Comparison of ENCODE assay signal across 8 cellular contexts in genomic region chrX:73944582-73944947, GRCh38.
A peak's percentile ranks its signal among the peaks of the same experiment; 100 is the strongest.
DNase-seq lines count a peak whose midpoint lies in the region; ATAC-seq and TF ChIP-seq lines count a peak whose summit lies in the region.

No MANE protein-coding gene starts in this region.

- H3K9me3 ChIP-seq in Karpas-422 (ENCODE audit: low read length) = no peaks in the 10 kb centered on the region
- H3K9me3 ChIP-seq in mucosa of descending colon = no peaks in the 10 kb centered on the region

- H3K9me2 ChIP-seq in Karpas-422 (replicated peaks; ENCODE audit: insufficient read depth, low read length) = no peaks in the 10 kb centered on the region

- H3K36me3 ChIP-seq in Karpas-422 (ENCODE audit: insufficient read depth, low read length) (peaks cover 25% of the 10 kb centered on the region), mucosa of descending colon (ENCODE audit: low read depth) (no peaks in the 10 kb centered on the region)

- H3K4me1 Mint-ChIP-seq in chondrocyte (ENCODE audit: low read depth) = peaks cover 28% of the 10 kb centered on the region

- peak overlapping the region; percentile 92 for H3K4me3 ChIP-seq in Karpas-422 (ENCODE audit: low read length)
- peak overlapping the region; percentile 30 for H3K4me3 ChIP-seq in mucosa of descending colon

- peak overlapping the region; percentile 78 for H3K4me2 ChIP-seq in Karpas-422 (ENCODE audit: low read depth, low read length, poor library complexity, severe bottlenecking)

- H2AFZ ChIP-seq in Karpas-422 (ENCODE audit: low read length) = peak overlapping the region; percentile 83

- TF ChIP-seq CTCF in chondrocyte (IDR thresholded peaks at IDR 0.05) (no peak), mucosa of descending colon (IDR thresholded peaks at IDR 0.05) (no peak)

- ATAC-seq in mucosa of descending colon = peak; percentile 23

- H3K9me3 Mint-ChIP-seq in chondrocyte (ENCODE audit: low read depth) = no peaks in the 10 kb centered on the region

- H3K79me2 ChIP-seq in Karpas-422 (ENCODE audit: low read length) = peaks cover 53% of the 10 kb centered on the region

- H3K27ac ChIP-seq in Karpas-422 (ENCODE audit: low read length) = peak overlapping the region; percentile 54

- peak overlapping the region; percentile 89 for H3K9ac ChIP-seq in Karpas-422 (ENCODE audit: low read length)

- H3K4me3 Mint-ChIP-seq in chondrocyte (ENCODE audit: unreplicated experiment) = peak overlapping the region; percentile 84

- intact Hi-C loops in mucosa of descending colon (cut with DNase I, micrococcal nuclease) = no loop called here

- peaks cover 8% of the 10 kb centered on the region for H3K36me3 Mint-ChIP-seq in chondrocyte (ENCODE audit: low read depth)

- peak overlapping the region; percentile 98 for H3K27ac Mint-ChIP-seq in chondrocyte (ENCODE audit: unreplicated experiment)

- H4K20me1 ChIP-seq in Karpas-422 (ENCODE audit: insufficient read depth, low read depth, low read length) = no peaks in the 10 kb centered on the region

- no peaks in the 10 kb centered on the region for H3K27me3 Mint-ChIP-seq in chondrocyte (ENCODE audit: low read depth)

- DNase-seq in GM04504 (ENCODE audit: low read depth) = peak; percentile 3
- peak; percentile 67 for DNase-seq in Karpas-422
- no peak for DNase-seq in chondrocyte (ENCODE audit: low spot score)
- no peak for DNase-seq in mucosa of descending colon
- DNase-seq in OCI-M1 (lab: John Stamatoyannopoulos, UW) = no peak
- no peak for DNase-seq in NCI-H345 (lab: John Stamatoyannopoulos, UW)
- DNase-seq in DMS114 treated with DMSO at 0.1 percent for 48 hours (lab: John Stamatoyannopoulos, UW; ENCODE audit: unreplicated experiment) = no peak
- DNase-seq in amniotic stem cell (lab: John Stamatoyannopoulos, UW) = no peak

- H3K27me3 ChIP-seq in Karpas-422 (ENCODE audit: low read length) = no peaks in the 10 kb centered on the region

- H3K4me1 ChIP-seq in Karpas-422 (ENCODE audit: low read length) (peaks cover 12% of the 10 kb centered on the region), mucosa of descending colon (ENCODE audit: low read depth) (no peaks in the 10 kb centered on the region)

Comparison
In these comparisons a context has a peak if more than half of its experiments do, and no peak if none do; other contexts are left out.
1. DNase-seq: peak in GM04504 (single experiment) and Karpas-422 (single experiment); none in chondrocyte (single experiment), mucosa of descending colon (0 of 3), OCI-M1 (single experiment), NCI-H345 (single experiment), DMS114 treated with DMSO at 0.1 percent for 48 hours (single experiment) and amniotic stem cell (single experiment).